Comparison of ENCODE assay signal across 16 cellular contexts in the genomic region with DNA sequence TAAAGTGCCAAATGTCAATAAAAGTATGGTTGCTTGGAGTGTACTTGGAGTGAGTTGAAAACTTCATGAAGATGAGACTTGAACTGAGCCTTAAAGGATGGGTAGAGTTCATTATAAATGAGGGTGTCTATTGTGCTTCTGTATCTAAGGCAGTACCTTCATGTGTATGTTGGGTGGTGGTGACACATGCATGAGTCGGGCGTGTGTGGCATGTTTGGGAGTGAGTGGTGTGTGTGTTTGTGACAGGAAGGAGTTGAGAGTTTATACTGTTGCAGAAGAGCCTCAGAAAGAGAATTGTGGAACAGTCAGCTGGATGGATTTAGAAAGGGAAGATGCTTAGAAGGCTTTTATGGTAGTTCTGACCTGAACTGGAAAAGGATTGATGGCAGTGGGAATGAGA. TPM values are rescaled to one million over a fixed set of nuclear protein-coding genes. Genes with fewer than 3 reads are reported as not detected.
DNase-seq lines count a peak whose midpoint lies in the region; ATAC-seq and TF ChIP-seq lines count a peak whose summit lies in the region.
"Had no signal": no experiment of that assay in that cellular context is flagged by ENCODE, and none has a peak within 500 bp of the region (broad histone marks: within the 10 kb centered on the region; RNA-seq: fewer than 3 reads in every experiment).

No MANE protein-coding gene starts in this region.

- peaks cover 5% of the 10 kb centered on the region for H3K4me1 ChIP-seq in mammary epithelial cell (ENCODE audit: insufficient read depth, low read length)

- intact Hi-C loops in mammary epithelial cell (cut with micrococcal nuclease) (no loop called here), MCF 10A (cut with micrococcal nuclease) (no loop called here)

- no peak overlapping the region for H3K27ac Mint-ChIP-seq in MCF 10A (ENCODE audit: low read depth, unreplicated experiment)
- H3K27ac Mint-ChIP-seq in stimulated activated effector memory CD8-positive, alpha-beta T cell treated with anti-CD3 and anti-CD28 coated beads, Interleukin-12 subunit alpha, Interleukin-12 subunit beta, amount 100 ng/mL, for 72 hours, result peak overlapping the region; percentile 0
- H3K27ac Mint-ChIP-seq: stimulated activated memory B cell treated with anti-CD40 and anti-IgM and Interleukin-4, amounts not matched to agents 10 μg/mL and 1 μg/mL and 100 μg/mL, for 72 hours had no signal

- peak; percentile 98 for ATAC-seq in stimulated activated effector memory CD8-positive, alpha-beta T cell treated with anti-CD3 and anti-CD28 coated beads, Interleukin-12 subunit alpha, Interleukin-12 subunit beta, amount 100 ng/mL, for 72 hours
- ATAC-seq in GM19397 (IDR thresholded peaks at IDR 0.05; ENCODE audit: unreplicated experiment), result no peak
- ATAC-seq: mucosa of descending colon; stimulated activated memory B cell treated with anti-CD40 and anti-IgM and Interleukin-4, amounts not matched to agents 10 μg/mL and 1 μg/mL and 100 μg/mL, for 72 hours had no signal

- BruUV-seq in mammary epithelial cell (replicated peaks; lab: Mats Ljungman, UMichigan) (no TSS peak), MCF 10A (replicated peaks; lab: Mats Ljungman, UMichigan) (no TSS peak)

- H3K9me3 Mint-ChIP-seq in MCF 10A (ENCODE audit: unreplicated experiment), result peaks cover 7% of the 10 kb centered on the region
- H3K9me3 Mint-ChIP-seq in stimulated activated effector memory CD8-positive, alpha-beta T cell treated with anti-CD3 and anti-CD28 coated beads, Interleukin-12 subunit alpha, Interleukin-12 subunit beta, amount 100 ng/mL, for 72 hours, result peaks cover 3% of the 10 kb centered on the region

- no peaks in the 10 kb centered on the region for H3K27me3 Mint-ChIP-seq in MCF 10A (ENCODE audit: insufficient read depth, unreplicated experiment)
- H3K27me3 Mint-ChIP-seq: central memory CD8-positive, alpha-beta T cell; stimulated activated memory B cell treated with anti-CD40 and anti-IgM and Interleukin-4, amounts not matched to agents 10 μg/mL and 1 μg/mL and 100 μg/mL, for 72 hours had no signal

- H3K36me3 ChIP-seq in mammary epithelial cell (ENCODE audit: insufficient read depth, low read length), result peaks cover 1% of the 10 kb centered on the region

- in situ Hi-C loops in mammary epithelial cell (cut with MboI; ENCODE audit: low sequenced_read_pairs in 2 of 2), result no loop called here

- H3K9ac ChIP-seq in mammary epithelial cell (ENCODE audit: insufficient read depth, low read length), result no peak overlapping the region

- H3K79me2 ChIP-seq in mammary epithelial cell (ENCODE audit: insufficient read depth, low read length), result peaks cover 92% of the 10 kb centered on the region

- H3K4me3 ChIP-seq in mammary epithelial cell (replicated peaks in 1 of 3; ENCODE audit: insufficient read depth in 1 of 3, low read depth in 2 of 3, low read length in 3 of 3), result no peak overlapping the region
- H3K4me3 ChIP-seq in foreskin fibroblast (ENCODE audit: low read depth in 1 of 2, low read length in 2 of 2), result no peak overlapping the region
- H3K4me3 ChIP-seq: mucosa of descending colon had no signal

- POLR2A ChIA-PET in MCF 10A (lab: Yijun Ruan, JAX), result interaction anchor here (2.1 kb wide), 1 partner anchor 19 kb away, joined by 7 read pairs; no protein-coding TSS in a partner anchor

- peaks cover 9% of the 10 kb centered on the region for H3K4me1 Mint-ChIP-seq in MCF 10A (ENCODE audit: insufficient read depth, unreplicated experiment)
- H3K4me1 Mint-ChIP-seq in stimulated activated effector memory CD8-positive, alpha-beta T cell treated with anti-CD3 and anti-CD28 coated beads, Interleukin-12 subunit alpha, Interleukin-12 subunit beta, amount 100 ng/mL, for 72 hours, result peaks cover 29% of the 10 kb centered on the region

- WGBS in mammary epithelial cell (ENCODE audit: low coverage, missing lambda C conversion rate), result 100% methylated on average over 2 of the region's 2 CpGs

- H3K27ac ChIP-seq in mammary epithelial cell (ENCODE audit: insufficient read depth, low read depth, low read length), result no peak overlapping the region

- no peaks in the 10 kb centered on the region for H4K20me1 ChIP-seq in mammary epithelial cell (ENCODE audit: insufficient read depth, low read length)

- no peak overlapping the region for H2AFZ ChIP-seq in mammary epithelial cell (ENCODE audit: low read depth, low read length)

- DNase-seq in mammary epithelial cell (peak; percentile 63), MCF 10A (ENCODE audit: unreplicated experiment) (no peak), RPMI7951 (ENCODE audit: low read depth) (peak; percentile 11), foreskin fibroblast (peak; percentile 41 to 66), NCI-H2029 (lab: John Stamatoyannopoulos, UW) (no peak), NCI-H2107 treated with DMSO at 0.1 percent for 48 hours (lab: John Stamatoyannopoulos, UW; ENCODE audit: unreplicated experiment) (no peak)
- no peak for DNase-seq in stimulated activated effector memory CD8-positive, alpha-beta T cell treated with anti-CD3 and anti-CD28 coated beads, Interleukin-12 subunit alpha, Interleukin-12 subunit beta, amount 100 ng/mL, for 72 hours (ENCODE audit: low spot score in 2 of 2)
- DNase-seq: activated CD4-positive, alpha-beta T cell treated with anti-CD3 and anti-CD28 coated beads for 1 hour; glutamatergic neuron; kidney; mucosa of descending colon; NCI-H1105 treated with DMSO at 0.1 percent for 48 hours; NCI-H510A treated with DMSO at 0.1 percent for 48 hours had no signal

- TF ChIP-seq CTCF in mammary epithelial cell (conservative IDR thresholded peaks at IDR 0.05 in 1 of 2, IDR thresholded peaks at IDR 0.05 in 1 of 2; ENCODE audit: extremely low read depth in 1 of 2, insufficient read depth in 1 of 2, low read depth in 1 of 2, low read length in 2 of 2) (no peak), MCF 10A (IDR thresholded peaks at IDR 0.05; ENCODE audit: unreplicated experiment) (no peak), foreskin fibroblast (IDR thresholded peaks at IDR 0.05; ENCODE audit: low read depth, low read length) (no peak)

- dilution Hi-C loops in mammary epithelial cell (cut with HindIII; ENCODE audit: low sequenced_read_pairs), result no loop called here

- H3K36me3 Mint-ChIP-seq in MCF 10A (ENCODE audit: insufficient read depth, unreplicated experiment), result peaks cover 10% of the 10 kb centered on the region
- H3K36me3 Mint-ChIP-seq in stimulated activated effector memory CD8-positive, alpha-beta T cell treated with anti-CD3 and anti-CD28 coated beads, Interleukin-12 subunit alpha, Interleukin-12 subunit beta, amount 100 ng/mL, for 72 hours, result no peaks in the 10 kb centered on the region

- peaks cover 2% of the 10 kb centered on the region for H3K9me3 ChIP-seq in mammary epithelial cell (replicated peaks; ENCODE audit: insufficient read depth, low read length)
- H3K9me3 ChIP-seq: mucosa of descending colon had no signal

- H3K4me2 ChIP-seq in mammary epithelial cell (ENCODE audit: insufficient read depth, low read depth, low read length), result no peak overlapping the region

- CTCF ChIA-PET in mammary epithelial cell (lab: Charles Lee; ENCODE audit: low non-redundant PET), result no interaction called here
- CTCF ChIA-PET in MCF 10A (lab: Yijun Ruan, JAX), result no interaction called here

- H3K27me3 ChIP-seq in mammary epithelial cell (ENCODE audit: insufficient read depth, low read length), result no peaks in the 10 kb centered on the region

- H3K4me3 Mint-ChIP-seq in MCF 10A (ENCODE audit: unreplicated experiment), result no peak overlapping the region
- no peak overlapping the region for H3K4me3 Mint-ChIP-seq in stimulated activated effector memory CD8-positive, alpha-beta T cell treated with anti-CD3 and anti-CD28 coated beads, Interleukin-12 subunit alpha, Interleukin-12 subunit beta, amount 100 ng/mL, for 72 hours
- H3K4me3 Mint-ChIP-seq: central memory CD8-positive, alpha-beta T cell; stimulated activated memory B cell treated with anti-CD40 and anti-IgM and Interleukin-4, amounts not matched to agents 10 μg/mL and 1 μg/mL and 100 μg/mL, for 72 hours had no signal

RNA-seq across cellular contexts. Expression of gene ZRANB1, which starts 6.0 kb away (rescaled TPM):
- total RNA-seq in mammary epithelial cell, result 10 to 100 TPM; 14.0 to 19.3 TPM
- 5.6 TPM for polyA plus RNA-seq in mammary epithelial cell
- polyA minus RNA-seq in mammary epithelial cell, result 9.1 TPM
- 17.8 and 23.2 TPM in 2 replicates for total RNA-seq in MCF 10A (2022)
- 10.8 and 12.4 TPM in 2 replicates for total RNA-seq in RPMI7951 (2014; rRNA removed; shearing (Covaris generic))

Comparison
In these comparisons a context has a peak if more than half of its experiments do, and no peak if none do; other contexts are left out.
1. DNase-seq: peak in mammary epithelial cell (single experiment), RPMI7951 (single experiment) and foreskin fibroblast (2 of 2); none in MCF 10A (single experiment), stimulated activated effector memory CD8-positive, alpha-beta T cell treated with anti-CD3 and anti-CD28 coated beads, Interleukin-12 subunit alpha, Interleukin-12 subunit beta, amount 100 ng/mL, for 72 hours (0 of 2), NCI-H2029 (single experiment) and NCI-H2107 treated with DMSO at 0.1 percent for 48 hours (single experiment).